Comparison of ENCODE assay signal across 21 cellular contexts in genomic region chr4:8181844-8182243, GRCh38. TPM values are rescaled to one million over a fixed set of nuclear protein-coding genes. Genes with fewer than 3 reads are reported as not detected.
DNase-seq lines count a peak whose midpoint lies in the region; ATAC-seq, FAIRE-seq and TF ChIP-seq lines count a peak whose summit lies in the region.
"Had no signal": no experiment of that assay in that cellular context is flagged by ENCODE, and none has a peak within 500 bp of the region (broad histone marks: within the 10 kb centered on the region; RNA-seq: fewer than 3 reads in every experiment).

No MANE protein-coding gene starts in this region.

- peaks cover 24% of the 10 kb centered on the region for H3K4me1 Mint-ChIP-seq in Caco-2 (ENCODE audit: low read depth, unreplicated experiment)

- peaks cover 41% of the 10 kb centered on the region for H3K4me1 ChIP-seq in Caco-2
- H3K4me1 ChIP-seq in K562 (replicated peaks in 1 of 2; ENCODE audit: control insufficient read depth in 2 of 2, insufficient read depth in 2 of 2, low read length in 2 of 2), result peaks cover 2 to 19% of the 10 kb centered on the region in 2 experiments; a peak in 2 of 5 replicates
- peaks cover 35% of the 10 kb centered on the region for H3K4me1 ChIP-seq in osteoblast (ENCODE audit: insufficient read depth, low read length)
- H3K4me1 ChIP-seq in Karpas-422 (ENCODE audit: low read length), result no peaks in the 10 kb centered on the region

- in situ Hi-C loops in K562 (cut with MboI), result no loop called here

- intact Hi-C loops in Caco-2 (cut with micrococcal nuclease; ENCODE audit: unreplicated experiment), result no loop called here
- intact Hi-C loops in K562 (cut with micrococcal nuclease), result no loop called here

- CTCF ChIA-PET in Caco-2 (lab: Charles Lee), result no interaction called here
- CTCF ChIA-PET in K562 (lab: Yijun Ruan, JAX; ENCODE audit: low intra/inter-chr PET ratio), result no interaction called here

- H3K9me3 ChIP-seq in Caco-2 (no peaks in the 10 kb centered on the region), K562 (replicated peaks; ENCODE audit: control insufficient read depth, insufficient read depth, low read depth, low read length) (no peaks in the 10 kb centered on the region; the same call in 1 of the 2 replicates), osteoblast (ENCODE audit: low read depth, low read length) (no peaks in the 10 kb centered on the region), MG63 (no peaks in the 10 kb centered on the region), Karpas-422 (ENCODE audit: low read length) (no peaks in the 10 kb centered on the region)
- H3K9me3 ChIP-seq: HAP-1 had no signal

- no peaks in the 10 kb centered on the region for H3K79me2 ChIP-seq in K562 (ENCODE audit: control insufficient read depth, insufficient read depth, low read length)
- no peaks in the 10 kb centered on the region for H3K79me2 ChIP-seq in osteoblast (ENCODE audit: insufficient read depth, low read length)
- no peaks in the 10 kb centered on the region for H3K79me2 ChIP-seq in Karpas-422 (ENCODE audit: low read length)

- peak; percentile 68 to 85 for DNase-seq in Caco-2
- peak in 2 of 4 experiments; percentile 26 to 29 for DNase-seq in K562 (ENCODE audit: extremely low read depth in 1 of 4, low spot score in 3 of 4)
- peak; percentile 77 for DNase-seq in islet precursor cell
- DNase-seq in osteoblast (ENCODE audit: insufficient read length, low spot score, missing footprints), result peak; percentile 46
- DNase-seq in MG63, result no peak
- DNase-seq in Karpas-422, result no peak
- DNase-seq: ACHN; activated CD4-positive, alpha-beta T cell treated with anti-CD3 and anti-CD28 coated beads, Interleukin-2, amount 50 U/mL, for 48 hours; activated naive CD4-positive, alpha-beta T cell treated with anti-CD3 and anti-CD28 coated beads, Interleukin-2, amount 50 U/mL, for 16 hours; CD4-positive, alpha-beta memory T cell; DND-41; head of caudate nucleus; Kasumi-1; NCI-H1436 treated with DMSO at 0.1 percent for 48 hours; posterior cingulate gyrus; stimulated activated naive CD4-positive, alpha-beta T cell had no signal

- no peak overlapping the region for H3K27ac ChIP-seq in K562 (ENCODE audit: extremely low read depth, low read depth, low read length)
- H3K27ac ChIP-seq in osteoblast (ENCODE audit: low read depth, low read length), result no peak overlapping the region
- no peak overlapping the region for H3K27ac ChIP-seq in Karpas-422 (ENCODE audit: low read length)

- no peak overlapping the region for H3K4me3 ChIP-seq in Caco-2 (ENCODE audit: low read depth, low read length)
- no peak overlapping the region for H3K4me3 ChIP-seq in K562
- no peak overlapping the region for H3K4me3 ChIP-seq in osteoblast (ENCODE audit: insufficient read depth, low read length)
- H3K4me3 ChIP-seq in MG63, result no peak overlapping the region
- H3K4me3 ChIP-seq in Karpas-422 (ENCODE audit: low read length), result no peak overlapping the region
- H3K4me3 ChIP-seq: HAP-1 had no signal

- no peak for TF ChIP-seq EP300 in K562 (IDR thresholded peaks at IDR 0.05; ENCODE audit: low read length)

- H3K27me3 ChIP-seq in Caco-2 (replicated peaks; ENCODE audit: control insufficient read depth, insufficient read depth, low read length), result no peaks in the 10 kb centered on the region
- peaks cover 5 to 23% of the 10 kb centered on the region in 2 experiments; a peak in 3 of 5 replicates for H3K27me3 ChIP-seq in K562 (ENCODE audit: control insufficient read depth in 2 of 2, insufficient read depth in 2 of 2, low read length in 2 of 2)
- no peaks in the 10 kb centered on the region for H3K27me3 ChIP-seq in osteoblast (ENCODE audit: insufficient read depth, low read length)
- H3K27me3 ChIP-seq in MG63, result no peaks in the 10 kb centered on the region
- H3K27me3 ChIP-seq in Karpas-422 (ENCODE audit: low read length), result no peaks in the 10 kb centered on the region

- peaks cover 4% of the 10 kb centered on the region for H3K36me3 Mint-ChIP-seq in Caco-2 (ENCODE audit: insufficient read depth, unreplicated experiment)
- H3K36me3 Mint-ChIP-seq: brain; CD4-positive, alpha-beta memory T cell had no signal

- WGBS in K562 (ENCODE audit: insufficient coverage, low coverage, missing lambda C conversion rate), result 0% methylated on average over 7 of the region's 7 CpGs

- no peak for TF ChIP-seq RAD21 in K562 (CRISPR knock-in tag; conservative IDR thresholded peaks at IDR 0.05 in 1 of 2, IDR thresholded peaks at IDR 0.05 in 1 of 2)

- no peaks in the 10 kb centered on the region for H3K27me3 Mint-ChIP-seq in Caco-2 (ENCODE audit: insufficient read depth, unreplicated experiment)

- no peaks in the 10 kb centered on the region for H3K36me3 ChIP-seq in Caco-2 (ENCODE audit: control insufficient read depth, insufficient read depth, low read length)
- no peaks in the 10 kb centered on the region for H3K36me3 ChIP-seq in K562 (ENCODE audit: control insufficient read depth, insufficient read depth, low read length)
- no peaks in the 10 kb centered on the region for H3K36me3 ChIP-seq in osteoblast (ENCODE audit: insufficient read depth, low read length)
- H3K36me3 ChIP-seq in MG63, result no peaks in the 10 kb centered on the region
- no peaks in the 10 kb centered on the region for H3K36me3 ChIP-seq in Karpas-422 (ENCODE audit: insufficient read depth, low read length)
- H3K36me3 ChIP-seq: HAP-1 had no signal

- H2AFZ ChIP-seq in K562 (ENCODE audit: low read depth, low read length), result no peak overlapping the region
- no peak overlapping the region for H2AFZ ChIP-seq in osteoblast (ENCODE audit: low read length)
- no peak overlapping the region for H2AFZ ChIP-seq in Karpas-422 (ENCODE audit: low read length)

- H3K4me2 ChIP-seq in K562 (ENCODE audit: insufficient read depth, low read length), result no peak overlapping the region; the same call in 1 of the 2 replicates
- H3K4me2 ChIP-seq in osteoblast (ENCODE audit: insufficient read depth, low read length), result no peak overlapping the region
- H3K4me2 ChIP-seq in Karpas-422 (ENCODE audit: low read depth, low read length, poor library complexity, severe bottlenecking), result no peak overlapping the region

- no peak overlapping the region for H3K9ac ChIP-seq in K562 (ENCODE audit: insufficient read depth in 1 of 2, low read depth in 2 of 2, low read length in 2 of 2)
- no peak overlapping the region for H3K9ac ChIP-seq in Karpas-422 (ENCODE audit: low read length)

- ATAC-seq in K562, result no peak
- ATAC-seq in GM21529 (IDR thresholded peaks at IDR 0.05; ENCODE audit: unreplicated experiment), result no peak
- ATAC-seq in GM18517 (IDR thresholded peaks at IDR 0.05; ENCODE audit: unreplicated experiment), result no peak

- H3K27ac Mint-ChIP-seq in Caco-2 (ENCODE audit: unreplicated experiment), result no peak overlapping the region
- H3K27ac Mint-ChIP-seq: brain; CD4-positive, alpha-beta memory T cell had no signal

- peaks cover 7% of the 10 kb centered on the region for H4K20me1 ChIP-seq in K562 (replicated peaks; ENCODE audit: control insufficient read depth, insufficient read depth, low read length)
- no peaks in the 10 kb centered on the region for H4K20me1 ChIP-seq in osteoblast (ENCODE audit: insufficient read depth, low read length)
- H4K20me1 ChIP-seq in Karpas-422 (ENCODE audit: insufficient read depth, low read depth, low read length), result no peaks in the 10 kb centered on the region

- TF ChIP-seq CTCF in Caco-2 (IDR thresholded peaks at IDR 0.05; ENCODE audit: insufficient read depth in 1 of 2, low read depth in 1 of 2, low read length in 1 of 2, severe bottlenecking in 1 of 2, unreplicated experiment in 1 of 2) (no peak), K562 (IDR thresholded peaks at IDR 0.05 in 2 of 3, conservative IDR thresholded peaks at IDR 0.05 in 1 of 3; ENCODE audit: insufficient read depth in 2 of 3, low read depth in 1 of 3, low read length in 3 of 3) (no peak), osteoblast (IDR thresholded peaks at IDR 0.05; ENCODE audit: extremely low read depth, low read depth, low read length) (no peak)

- peak overlapping the region; percentile 29 for H3K4me3 Mint-ChIP-seq in Caco-2 (ENCODE audit: unreplicated experiment)
- H3K4me3 Mint-ChIP-seq: brain; CD4-positive, alpha-beta memory T cell had no signal

- H3K9me2 ChIP-seq in Karpas-422 (replicated peaks; ENCODE audit: insufficient read depth, low read length), result no peaks in the 10 kb centered on the region

- H3K9me1 ChIP-seq in K562 (ENCODE audit: control insufficient read depth, insufficient read depth, low read length), result no peaks in the 10 kb centered on the region

- POLR2A ChIA-PET in Caco-2 (lab: Charles Lee) (no interaction called here), K562 (lab: Yijun Ruan, JAX) (interaction anchor here (0.7 to 1.1 kb wide), 2 partner anchors 17 to 140 kb away, joined by 3 read pairs; partner anchors contain the start of gene SH3TC1)

- no TSS peak for BruUV-seq in Caco-2 (replicated peaks; lab: Mats Ljungman, UMichigan)
- BruUV-seq in K562 (replicated peaks; lab: Mats Ljungman, UMichigan), result no TSS peak

- TF ChIP-seq POLR2A in K562 (conservative IDR thresholded peaks at IDR 0.05), result no peak

- FAIRE-seq in K562 (lab: Jason Lieb, UNC), result no peak
- FAIRE-seq: islet of Langerhans had no signal

- no peaks in the 10 kb centered on the region for H3K9me3 Mint-ChIP-seq in Caco-2 (ENCODE audit: unreplicated experiment)

RNA-seq across cellular contexts. Expression of gene SH3TC1, which starts 17.2 kb away (rescaled TPM):
- 17.2 and 18.6 TPM in 2 replicates for total RNA-seq in Caco-2 (2022)
- 3.2 and 16.5 TPM in 2 replicates for total RNA-seq in K562 (2011; cell fraction: chromatin; rRNA removed; ENCODE audit: low replicate concordance)
- 8.8 and 11.8 TPM in 2 replicates for total RNA-seq in K562 (2011; cell fraction: nucleolus; rRNA removed)
- 7.0 TPM in 2 replicates for total RNA-seq in K562 (2011; cell fraction: nucleoplasm; rRNA removed)
- 1.5 and 1.7 TPM in 2 replicates for total RNA-seq in K562 (2014; rRNA removed)
- total RNA-seq in K562 (2014; rRNA removed; fragmentation: Illumina TruSeq; extraction: Trizol), result 0.32 and 0.55 TPM in 2 replicates
- 0.41 and 0.51 TPM in 2 replicates for total RNA-seq in K562 (2015; rRNA removed; fragmentation: Illumina TruSeq; extraction: Trizol)
- 1.1 and 2.1 TPM in 2 replicates for total RNA-seq in K562 (2021)
- polyA plus RNA-seq in K562 (2011; rRNA removed), result 0.38 and 0.46 TPM in 2 replicates
- polyA plus RNA-seq in K562 (2011; cell fraction: cytosol; rRNA removed), result 0.44 and 0.70 TPM in 2 replicates
- 2.6 and 3.4 TPM in 2 replicates for polyA plus RNA-seq in K562 (2011; cell fraction: nucleus; rRNA removed)
- 1.2 and 19.6 TPM in 2 replicates for polyA plus RNA-seq in K562 (2012)
- 0.46 and 0.87 TPM in 2 replicates for polyA plus RNA-seq in K562 (2014; fragmentation: Illumina TruSeq; extraction: Trizol)
- under 1 TPM in 1 of 2 experiments, not detected in 1; 0.04 TPM for polyA plus RNA-seq in K562 (2014; fragmentation: Nextera tagmentation; extraction: Ambion mirVana)
- polyA plus RNA-seq in K562 (2014; rRNA removed), result 0.45 and 0.88 TPM in 2 replicates
- polyA minus RNA-seq in K562 (2011; rRNA and poly(A)+ RNA removed), result 0.18 and 0.45 TPM in 2 replicates
- 0.48 and 1.6 TPM in 2 replicates for polyA minus RNA-seq in K562 (2011; cell fraction: cytosol; rRNA and poly(A)+ RNA removed)
- polyA minus RNA-seq in K562 (2011; cell fraction: nucleus; rRNA and poly(A)+ RNA removed), result 3.6 and 4.7 TPM in 2 replicates
- 3.5 and 3.6 TPM in 2 replicates for total RNA-seq in osteoblast
- total RNA-seq in MG63 (2014; rRNA removed; shearing (Covaris generic); ENCODE audit: low replicate concordance), result 2.5 and 7.4 TPM in 2 replicates
- 1.7 and 6.9 TPM in 2 replicates for total RNA-seq in Karpas-422 (2014; rRNA removed; shearing (Covaris generic); ENCODE audit: low replicate concordance)

RNA-seq across cellular contexts. Expression of gene ABLIM2, which starts 23.2 kb away (rescaled TPM):
- total RNA-seq in Caco-2 (2022) (0.23 TPM in 1 of 2 replicates, not detected in the other), K562 (2014; rRNA removed) (not detected in 2 replicates), K562 (2014; rRNA removed; fragmentation: Illumina TruSeq; extraction: Trizol) (not detected in 2 replicates), K562 (2015; rRNA removed; fragmentation: Illumina TruSeq; extraction: Trizol) (not detected in 2 replicates), K562 (2021) (not detected in 2 replicates), osteoblast (0.29 and 0.36 TPM in 2 replicates)
- total RNA-seq in K562 (2011; cell fraction: chromatin; rRNA removed; ENCODE audit: low replicate concordance), result not detected in 2 replicates
- not detected in 2 replicates for total RNA-seq in K562 (2011; cell fraction: nucleolus; rRNA removed)
- total RNA-seq in K562 (2011; cell fraction: nucleoplasm; rRNA removed), result not detected in 2 replicates
- polyA plus RNA-seq in K562 (2011; rRNA removed) (not detected in 2 replicates), K562 (2014; fragmentation: Illumina TruSeq; extraction: Trizol) (not detected in 2 replicates), K562 (2014; fragmentation: Nextera tagmentation; extraction: Ambion mirVana) (not detected), K562 (2014; rRNA removed) (not detected in 2 replicates)
- polyA plus RNA-seq in K562 (2011; cell fraction: cytosol; rRNA removed), result not detected in 2 replicates
- not detected in 2 replicates for polyA plus RNA-seq in K562 (2011; cell fraction: nucleus; rRNA removed)
- polyA plus RNA-seq in K562 (2012), result not detected in 2 replicates
- not detected in 2 replicates for polyA minus RNA-seq in K562 (2011; rRNA and poly(A)+ RNA removed)
- not detected in 2 replicates for polyA minus RNA-seq in K562 (2011; cell fraction: cytosol; rRNA and poly(A)+ RNA removed)
- polyA minus RNA-seq in K562 (2011; cell fraction: nucleus; rRNA and poly(A)+ RNA removed), result not detected in 2 replicates
- 1.1 and 1.2 TPM in 2 replicates for total RNA-seq in MG63 (2014; rRNA removed; shearing (Covaris generic); ENCODE audit: low replicate concordance)
- not detected in 2 replicates for total RNA-seq in Karpas-422 (2014; rRNA removed; shearing (Covaris generic); ENCODE audit: low replicate concordance)

Comparison
In these comparisons a context has a peak if more than half of its experiments do, and no peak if none do; other contexts are left out.
1. DNase-seq: peak in Caco-2 (2 of 2), islet precursor cell (single experiment) and osteoblast (single experiment); none in MG63 (single experiment) and Karpas-422 (single experiment).